In the genomic region with DNA sequence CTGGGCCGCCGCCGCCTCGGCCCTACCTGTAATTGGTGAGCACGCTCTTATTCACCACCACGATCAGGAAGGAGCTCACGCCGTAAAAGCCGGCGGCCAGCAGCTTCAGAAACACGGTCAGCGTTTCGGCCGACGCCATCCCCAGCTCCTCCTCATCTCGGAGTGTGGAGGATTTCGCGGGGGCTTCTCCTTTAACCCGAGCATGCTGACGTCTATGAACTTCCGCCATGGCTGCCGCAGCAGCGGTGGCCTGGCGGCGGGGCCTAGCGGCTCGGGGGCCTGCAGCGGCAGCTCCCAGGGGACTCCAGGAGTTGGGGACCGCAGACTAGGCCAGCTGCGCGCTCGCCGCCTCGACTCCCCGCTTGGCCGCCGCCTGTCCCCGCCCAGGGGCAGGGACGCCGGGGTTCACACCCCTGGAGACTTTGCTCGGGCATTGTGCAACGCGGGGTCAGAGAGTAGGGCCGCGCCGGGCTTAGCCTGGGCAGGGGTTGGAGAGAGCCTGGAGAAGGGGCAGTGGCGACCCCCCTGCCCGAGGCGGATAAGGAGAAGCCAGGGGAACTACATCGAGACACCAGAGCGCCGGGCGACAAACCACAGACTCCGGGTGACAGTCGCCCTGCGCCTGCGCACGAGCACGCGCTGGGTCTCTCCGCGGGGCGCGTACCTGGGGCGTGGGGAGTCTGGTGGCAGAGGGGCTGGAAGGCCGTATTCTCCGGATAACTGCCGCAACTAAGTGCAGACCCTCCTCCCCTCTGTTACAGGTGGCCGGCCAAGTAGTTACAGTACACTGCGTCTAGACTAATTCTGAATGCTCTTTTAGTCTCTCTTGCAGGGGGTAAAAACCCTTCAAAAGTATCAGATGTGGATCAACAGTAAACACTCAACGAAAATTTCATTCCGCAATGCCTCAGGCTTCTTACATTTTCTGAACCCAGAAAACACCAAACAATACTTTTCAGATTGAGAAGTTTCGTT, we compare ENCODE assay signal across 8 cellular contexts. TPM values are rescaled to one million over a fixed set of nuclear protein-coding genes. Genes with fewer than 3 reads are reported as not detected.
DNase-seq lines count a peak whose midpoint lies in the region; ATAC-seq lines count a peak whose summit lies in the region.

A gene (minus strand): TSS at position 364 of the 975 bp plus-strand sequence. CDS start 135 bp downstream, at position 229.

- ATAC-seq in GM18502 (IDR thresholded peaks at IDR 0.05; ENCODE audit: poor library complexity, unreplicated experiment) (peak; percentile 80), HG02870 (IDR thresholded peaks at IDR 0.05; ENCODE audit: unreplicated experiment) (peak; percentile 65)

- DNase-seq in NCI-H146 treated with DMSO at 0.1 percent for 48 hours (lab: John Stamatoyannopoulos, UW; ENCODE audit: unreplicated experiment) (peak; percentile 75), anterior cingulate cortex (lab: John Stamatoyannopoulos, UW) (peak in 57 of 58 donors; percentile 50 to 89 (median 78)), hepatic stellate cell (ENCODE audit: low spot score) (peak; percentile 72), retina (peak; percentile 95), amniotic stem cell (lab: John Stamatoyannopoulos, UW) (no peak)

- intact Hi-C loops in T-helper 2 cell treated with Interferon-gamma antibody and Interleukin-4, amounts not matched to agents 100 ng/mL and 5 ng/mL, for 36 hours (cut with micrococcal nuclease): loop anchor here (1.0 to 5.0 kb wide), 10 partner anchors 58 to 633 kb away; a partner anchor contains a TSS

RNA-seq across cellular contexts. Expression of the gene that starts here (rescaled TPM):
- 12.9 and 13.2 TPM in 2 replicates for total RNA-seq in T-helper 2 cell treated with Interferon-gamma antibody and Interleukin-4, amounts not matched to agents 100 ng/mL and 5 ng/mL, for 36 hours
